Comparison of ENCODE assay signal across 1 cellular context in the genomic region with DNA sequence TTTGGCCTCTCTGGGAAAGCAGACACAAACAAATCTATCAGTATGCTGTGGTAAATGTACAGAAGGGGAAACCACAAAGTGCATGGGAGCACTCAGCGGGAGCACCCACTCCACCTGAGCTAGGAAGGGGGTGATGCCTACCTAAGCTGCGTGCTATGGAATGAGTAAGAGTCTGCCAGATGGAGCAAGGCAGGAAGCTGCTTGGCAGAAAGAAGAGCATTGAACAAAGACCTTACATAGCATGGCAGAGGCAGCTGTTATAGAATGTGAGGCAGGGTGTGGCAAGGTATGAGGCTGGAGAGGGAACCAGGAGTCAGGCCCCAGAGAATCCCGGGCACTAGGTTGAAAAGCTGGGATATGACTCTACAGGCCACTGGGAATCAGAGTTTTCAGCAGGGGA.
TF ChIP-seq lines count a peak whose summit lies in the region.

No MANE protein-coding gene starts in this region.

TF ChIP-seq in GM12878, 131 proteins besides CTCF, POLR2A, EP300 and RAD21:
- TF ChIP-seq NFXL1 (IDR thresholded peaks at IDR 0.05; ENCODE audit: borderline replicate concordance) (0 out of 2 replicates have a peak, but pooled peaks have one; percentile 71), SRF (IDR thresholded peaks at IDR 0.05; ENCODE audit: low read depth in 2 of 2, low read length in 2 of 2) (no peak), ZBED1 (IDR thresholded peaks at IDR 0.05; ENCODE audit: borderline replicate concordance) (no peak), MEF2A (IDR thresholded peaks at IDR 0.05; ENCODE audit: insufficient read depth, low read depth, low read length) (no peak), ZNF384 (IDR thresholded peaks at IDR 0.05; ENCODE audit: borderline replicate concordance, low read depth, low read length) (no peak), SMC3 (IDR thresholded peaks at IDR 0.05; ENCODE audit: borderline replicate concordance, low read length) (no peak)
- TF ChIP-seq, protein P1, sequence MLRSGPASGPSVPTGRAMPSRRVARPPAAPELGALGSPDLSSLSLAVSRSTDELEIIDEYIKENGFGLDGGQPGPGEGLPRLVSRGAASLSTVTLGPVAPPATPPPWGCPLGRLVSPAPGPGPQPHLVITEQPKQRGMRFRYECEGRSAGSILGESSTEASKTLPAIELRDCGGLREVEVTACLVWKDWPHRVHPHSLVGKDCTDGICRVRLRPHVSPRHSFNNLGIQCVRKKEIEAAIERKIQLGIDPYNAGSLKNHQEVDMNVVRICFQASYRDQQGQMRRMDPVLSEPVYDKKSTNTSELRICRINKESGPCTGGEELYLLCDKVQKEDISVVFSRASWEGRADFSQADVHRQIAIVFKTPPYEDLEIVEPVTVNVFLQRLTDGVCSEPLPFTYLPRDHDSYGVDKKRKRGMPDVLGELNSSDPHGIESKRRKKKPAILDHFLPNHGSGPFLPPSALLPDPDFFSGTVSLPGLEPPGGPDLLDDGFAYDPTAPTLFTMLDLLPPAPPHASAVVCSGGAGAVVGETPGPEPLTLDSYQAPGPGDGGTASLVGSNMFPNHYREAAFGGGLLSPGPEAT (IDR thresholded peaks at IDR 0.05; ENCODE audit: low read depth), result no peak
TF ChIP-seq in GM12878: peak in this region for 1.
